ENCODE assay signal across 1 cellular context in genomic region chr1:155856975-155857930, GRCh38.
A peak's percentile ranks its signal among the peaks of the same experiment; 100 is the strongest.
TF ChIP-seq lines count a peak whose summit lies in the region.

GON4L (minus strand) TSS chr1:155857214; CDS start chr1:155853780, 3,434 bp downstream.

TF ChIP-seq in liver, 16 proteins besides CTCF, POLR2A, EP300 and RAD21 (continued from another document):
- TF ChIP-seq HNF4A (conservative IDR thresholded peaks at IDR 0.05) (peak in 1 of 2 donors; percentile 4), GABPA (IDR thresholded peaks at IDR 0.05 in 1 of 2, conservative IDR thresholded peaks at IDR 0.05 in 1 of 2) (peak; percentile 71 to 95), HNF4G (IDR thresholded peaks at IDR 0.05) (no peak), ZBTB33 (IDR thresholded peaks at IDR 0.05) (peak; percentile 94), SP1 (IDR thresholded peaks at IDR 0.05) (peak; percentile 52), YY1 (IDR thresholded peaks at IDR 0.05) (peak; percentile 99)
TF ChIP-seq in liver: peak in this region for 9.
